In the genomic region with DNA sequence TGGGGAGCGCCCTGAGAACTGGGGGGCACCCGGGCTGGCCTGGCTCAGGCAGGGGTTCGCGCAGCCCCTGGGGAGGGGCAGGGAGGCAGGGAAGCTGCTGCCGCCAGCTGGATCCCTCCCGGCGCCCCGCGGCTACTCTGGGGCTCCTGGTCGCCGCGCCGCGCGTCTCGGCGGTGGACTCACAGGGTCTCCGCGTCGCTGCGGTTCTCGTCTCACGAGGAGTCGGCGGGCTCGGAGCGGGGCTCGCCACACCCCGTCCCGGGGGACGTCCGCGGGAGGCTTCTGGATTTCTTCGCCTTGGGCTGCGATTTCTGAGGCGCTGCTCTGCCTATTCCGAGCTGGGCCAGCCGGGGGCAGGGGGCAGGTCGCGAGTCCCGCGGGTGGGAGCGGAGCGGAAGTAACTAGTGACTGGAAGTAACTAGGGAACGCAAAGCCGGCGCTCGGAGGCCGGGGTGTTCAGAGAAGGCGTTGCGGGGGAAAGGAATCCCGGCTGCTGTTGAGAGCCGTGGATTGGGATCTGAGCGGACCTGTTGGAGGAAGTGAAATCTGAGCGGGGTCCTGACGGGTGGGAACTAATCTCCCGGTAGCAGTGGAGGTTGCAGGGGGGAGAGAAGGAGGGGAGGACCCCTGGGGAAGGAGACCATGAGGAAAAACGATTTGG, we compare ENCODE assay signal across 1 cellular context.
A peak's percentile ranks its signal among the peaks of the same experiment; 100 is the strongest.
TF ChIP-seq lines count a peak whose summit lies in the region.

No MANE protein-coding gene starts in this region.

TF ChIP-seq in HepG2, 621 proteins besides CTCF, POLR2A, EP300 and RAD21 (continued from another document and continues in another):
- TF ChIP-seq ZNF225 (CRISPR knock-in tag; IDR thresholded peaks at IDR 0.05) (peak; percentile 73; the same call in 1 of the 2 replicates), EZH2 (conservative IDR thresholded peaks at IDR 0.05; ENCODE audit: low read depth, low read length) (no peak), NFE2L2 (IDR thresholded peaks at IDR 0.05; ENCODE audit: low read length) (no peak), ZSCAN29 (CRISPR knock-in tag; conservative IDR thresholded peaks at IDR 0.05) (no peak), ZHX2 (IDR thresholded peaks at IDR 0.05; ENCODE audit: low read depth) (0 out of 2 replicates have a peak, but pooled peaks have one; percentile 17), ZHX2 (CRISPR knock-in tag; IDR thresholded peaks at IDR 0.05; ENCODE audit: borderline replicate concordance) (no peak), KLF13 (CRISPR knock-in tag; IDR thresholded peaks at IDR 0.05) (no peak), CEBPB (IDR thresholded peaks at IDR 0.05; ENCODE audit: borderline replicate concordance, low read depth, low read length) (no peak), ZFP36L2 (CRISPR knock-in tag; IDR thresholded peaks at IDR 0.05) (no peak), ARID5B (CRISPR knock-in tag; IDR thresholded peaks at IDR 0.05) (no peak), FLYWCH1 (CRISPR knock-in tag; IDR thresholded peaks at IDR 0.05) (no peak), HNRNPH1 (optimal IDR thresholded peaks at IDR 0.05; ENCODE audit: low read depth, low read length) (no peak), ZNF770 (CRISPR knock-in tag; IDR thresholded peaks at IDR 0.05) (no peak), ZNF747 (CRISPR knock-in tag; IDR thresholded peaks at IDR 0.05; ENCODE audit: borderline replicate concordance) (0 out of 2 replicates have a peak, but pooled peaks have one; percentile 3), NCOA5 (CRISPR knock-in tag; IDR thresholded peaks at IDR 0.05) (no peak), ZNF788 (CRISPR knock-in tag; IDR thresholded peaks at IDR 0.05; ENCODE audit: borderline replicate concordance) (0 out of 2 replicates have a peak, but pooled peaks have one; percentile 9), ZKSCAN5 (CRISPR knock-in tag; IDR thresholded peaks at IDR 0.05) (no peak), TCF12 (IDR thresholded peaks at IDR 0.05) (no peak), TCF12 (CRISPR knock-in tag; IDR thresholded peaks at IDR 0.05) (no peak), ZNF24 (IDR thresholded peaks at IDR 0.05) (no peak), ZNF782 (CRISPR knock-in tag; IDR thresholded peaks at IDR 0.05; ENCODE audit: borderline replicate concordance) (no peak), ZSCAN20 (CRISPR knock-in tag; IDR thresholded peaks at IDR 0.05; ENCODE audit: borderline replicate concordance) (peak; percentile 69; the same call in 1 of the 2 replicates), ZNF674 (CRISPR knock-in tag; IDR thresholded peaks at IDR 0.05; ENCODE audit: low read depth) (no peak), RNF2 (conservative IDR thresholded peaks at IDR 0.05; ENCODE audit: low read depth) (no peak), ZBTB21 (CRISPR knock-in tag; IDR thresholded peaks at IDR 0.05) (no peak; the same call in 1 of the 2 replicates), HNRNPUL1 (IDR thresholded peaks at IDR 0.05; ENCODE audit: low read depth, low read length) (no peak), ERF (CRISPR knock-in tag; IDR thresholded peaks at IDR 0.05) (no peak), NFKB2 (CRISPR knock-in tag; IDR thresholded peaks at IDR 0.05; ENCODE audit: borderline replicate concordance) (peak; percentile 19; the same call in 1 of the 2 replicates), ZNF3 (CRISPR knock-in tag; IDR thresholded peaks at IDR 0.05) (no peak), JUN (CRISPR knock-in tag; IDR thresholded peaks at IDR 0.05) (no peak), MTF2 (CRISPR knock-in tag; IDR thresholded peaks at IDR 0.05; ENCODE audit: borderline replicate concordance) (no peak), ZNF142 (CRISPR knock-in tag; IDR thresholded peaks at IDR 0.05) (no peak; the same call in 1 of the 2 replicates), ZNF878 (CRISPR knock-in tag; IDR thresholded peaks at IDR 0.05) (no peak), ZNF761 (CRISPR knock-in tag; conservative IDR thresholded peaks at IDR 0.05) (no peak; the same call in 1 of the 2 replicates), ZNF775 (CRISPR knock-in tag; IDR thresholded peaks at IDR 0.05; ENCODE audit: borderline replicate concordance) (no peak), ZBTB34 (CRISPR knock-in tag; IDR thresholded peaks at IDR 0.05) (no peak), ZNF816 (CRISPR knock-in tag; IDR thresholded peaks at IDR 0.05; ENCODE audit: borderline replicate concordance) (peak; percentile 47; the same call in 1 of the 2 replicates)
- TF ChIP-seq, protein P1, sequence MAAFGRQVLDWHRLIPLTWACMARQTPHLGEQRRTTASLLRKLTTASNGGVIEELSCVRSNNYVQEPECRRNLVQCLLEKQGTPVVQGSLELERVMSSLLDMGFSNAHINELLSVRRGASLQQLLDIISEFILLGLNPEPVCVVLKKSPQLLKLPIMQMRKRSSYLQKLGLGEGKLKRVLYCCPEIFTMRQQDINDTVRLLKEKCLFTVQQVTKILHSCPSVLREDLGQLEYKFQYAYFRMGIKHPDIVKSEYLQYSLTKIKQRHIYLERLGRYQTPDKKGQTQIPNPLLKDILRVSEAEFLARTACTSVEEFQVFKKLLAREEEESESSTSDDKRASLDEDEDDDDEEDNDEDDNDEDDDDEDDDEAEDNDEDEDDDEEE (CRISPR knock-in tag; IDR thresholded peaks at IDR 0.05), result no peak
